In the genomic region with DNA sequence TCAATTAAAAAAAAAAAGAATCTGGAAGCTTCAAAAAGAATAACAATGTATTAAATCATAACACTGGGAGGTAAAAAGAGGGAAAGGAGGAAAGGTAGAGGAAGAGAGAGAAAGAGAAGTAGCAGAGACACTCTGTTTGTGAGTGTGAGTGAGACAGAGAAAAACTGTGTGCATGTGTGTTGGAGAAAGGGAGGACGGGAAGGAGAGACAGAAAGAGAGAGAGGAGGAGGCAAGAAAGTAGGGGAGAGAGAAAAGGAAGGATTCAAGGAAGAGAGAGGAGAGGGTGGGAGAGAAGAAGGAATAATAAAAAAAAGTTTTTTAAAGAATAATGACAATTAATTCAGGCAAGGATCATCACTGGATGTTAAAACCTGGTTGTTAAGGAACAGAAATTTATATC, we compare ENCODE assay signal across 5 cellular contexts.
"Had no signal": no experiment of that assay in that cellular context is flagged by ENCODE, and none has a peak within 500 bp of the region (broad histone marks: within the 10 kb centered on the region; RNA-seq: fewer than 3 reads in every experiment).

No MANE protein-coding gene starts in this region.

- H3K4me3 ChIP-seq: K562 had no signal

- ATAC-seq: K562 had no signal

- DNase-seq: GOT3, HCEC 1CT, IMR-90, KG1 had no signal
